In genomic region chr15:38128389-38128788, GRCh38 we compare ENCODE assay signal across 13 cellular contexts.
DNase-seq lines count a peak whose midpoint lies in the region; ATAC-seq, FAIRE-seq and TF ChIP-seq lines count a peak whose summit lies in the region.
"Had no signal": no experiment of that assay in that cellular context is flagged by ENCODE, and none has a peak within 500 bp of the region (broad histone marks: within the 10 kb centered on the region; RNA-seq: fewer than 3 reads in every experiment).

No MANE protein-coding gene starts in this region.

- no peaks in the 10 kb centered on the region for H3K36me3 Mint-ChIP-seq in neural progenitor cell
- H3K36me3 Mint-ChIP-seq: CD8-positive, alpha-beta memory T cell; type B pancreatic cell had no signal

- peak overlapping the region; percentile 57 for H3K27ac Mint-ChIP-seq in neural progenitor cell
- H3K27ac Mint-ChIP-seq: CD8-positive, alpha-beta memory T cell; type B pancreatic cell had no signal

- no peak for FAIRE-seq in GM12892 (lab: Jason Lieb, UNC)

- DNase-seq in Ammon's horn (ENCODE audit: low spot score) (peak; percentile 45), NCI-H226 (peak; percentile 40), epithelial cell of prostate (ENCODE audit: low read depth, low spot score) (no peak), neural progenitor cell (ENCODE audit: low spot score) (no peak), NCI-H82 (lab: John Stamatoyannopoulos, UW) (no peak), GM12892 (ENCODE audit: insufficient read length) (no peak)
- DNase-seq: CD8-positive, alpha-beta memory T cell had no signal

- H3K27ac ChIP-seq in epithelial cell of prostate (peak overlapping the region; percentile 72), neural progenitor cell (no peak overlapping the region)
- H3K27ac ChIP-seq: VCaP had no signal

- H3K4me1 Mint-ChIP-seq in neural progenitor cell = peaks cover 38% of the 10 kb centered on the region

- H3K9ac ChIP-seq in neural progenitor cell = no peak overlapping the region

- no peaks in the 10 kb centered on the region for H3K79me2 ChIP-seq in neural progenitor cell (ENCODE audit: low read depth)

- H3K9me3 Mint-ChIP-seq in neural progenitor cell = peaks cover 9% of the 10 kb centered on the region

- H3K36me3 ChIP-seq in neural progenitor cell = no peaks in the 10 kb centered on the region

- H4K20me1 ChIP-seq in neural progenitor cell (ENCODE audit: low read depth) = no peaks in the 10 kb centered on the region

- H3F3A ChIP-seq in neural progenitor cell (ENCODE audit: low read depth) = peaks cover 19% of the 10 kb centered on the region

- no peak overlapping the region for H3K4me3 ChIP-seq in neural progenitor cell
- H3K4me3 ChIP-seq: coronary artery had no signal

- ATAC-seq in HG02571 (IDR thresholded peaks at IDR 0.05; ENCODE audit: unreplicated experiment) (no peak), HG02885 (IDR thresholded peaks at IDR 0.05; ENCODE audit: poor library complexity, unreplicated experiment) (no peak)
- ATAC-seq: Panc1 had no signal

- no peak for TF ChIP-seq POLR2A in GM12892 (IDR thresholded peaks at IDR 0.05; ENCODE audit: low read depth, low read length)

- H3K4me3 Mint-ChIP-seq in neural progenitor cell = no peak overlapping the region
- H3K4me3 Mint-ChIP-seq: CD8-positive, alpha-beta memory T cell; type B pancreatic cell had no signal

- no peaks in the 10 kb centered on the region for H3K27me3 ChIP-seq in neural progenitor cell

- peaks cover 2% of the 10 kb centered on the region for H3K27me3 Mint-ChIP-seq in neural progenitor cell (ENCODE audit: insufficient read depth, low read depth)
- H3K27me3 Mint-ChIP-seq: type B pancreatic cell had no signal

- H3K9me3 ChIP-seq in neural progenitor cell (ENCODE audit: low read depth) = no peaks in the 10 kb centered on the region

- no peak for TF ChIP-seq CTCF in neural progenitor cell (IDR thresholded peaks at IDR 0.05)

- peaks cover 24% of the 10 kb centered on the region for H3K4me1 ChIP-seq in neural progenitor cell

- H2AFZ ChIP-seq in neural progenitor cell (replicated peaks) = no peak overlapping the region

- H3K4me2 ChIP-seq in neural progenitor cell = no peak overlapping the region

Comparison
In these comparisons a context has a peak if more than half of its experiments do, and no peak if none do; other contexts are left out.
1. DNase-seq: peak in Ammon's horn (single experiment) and NCI-H226 (single experiment); none in epithelial cell of prostate (single experiment), neural progenitor cell (single experiment), NCI-H82 (single experiment) and GM12892 (single experiment).